12 cellular contexts compared by ENCODE assay signal in genomic region chr1:109185990-109186703, GRCh38. TPM values are rescaled to one million over a fixed set of nuclear protein-coding genes. Genes with fewer than 3 reads are reported as not detected.
A peak's percentile ranks its signal among the peaks of the same experiment; 100 is the strongest.
DNase-seq lines count a peak whose midpoint lies in the region; TF ChIP-seq lines count a peak whose summit lies in the region.
"Had no signal": no experiment of that assay in that cellular context is flagged by ENCODE, and none has a peak within 500 bp of the region (broad histone marks: within the 10 kb centered on the region; RNA-seq: fewer than 3 reads in every experiment).

No MANE protein-coding gene starts in this region.

- no peak overlapping the region for H2AK5ac ChIP-seq in neuronal stem cell (ENCODE audit: low read depth, low read length)

- no peak for DNase-seq in AG04450 (ENCODE audit: low read depth, low spot score)
- peak; percentile 35 for DNase-seq in NCI-H2107 (lab: John Stamatoyannopoulos, UW)
- no peak for DNase-seq in neuronal stem cell (ENCODE audit: low spot score)
- no peak for DNase-seq in activated gamma-delta T cell (lab: John Stamatoyannopoulos, UW)
- no peak for DNase-seq in NCI-H1930 (lab: John Stamatoyannopoulos, UW)
- DNase-seq in NCI-H2029 (lab: John Stamatoyannopoulos, UW), result no peak
- no peak for DNase-seq in NCI-H226
- DNase-seq: activated CD4-positive, alpha-beta memory T cell treated with anti-CD3 and anti-CD28 coated beads for 36 hours; kidney glomerular epithelial cell had no signal

- no peaks in the 10 kb centered on the region for H3K79me1 ChIP-seq in neuronal stem cell (ENCODE audit: low read depth, low read length)

- no peak overlapping the region for H4K91ac ChIP-seq in neuronal stem cell (ENCODE audit: low read depth, low read length, poor library complexity)

- no peak overlapping the region for H2BK120ac ChIP-seq in neuronal stem cell (ENCODE audit: low read depth, low read length)

- H2BK5ac ChIP-seq in neuronal stem cell (ENCODE audit: low read length), result no peak overlapping the region

- H3K9me3 ChIP-seq in AG04450 (ENCODE audit: control insufficient read depth, insufficient read depth, low read length) (no peaks in the 10 kb centered on the region), neuronal stem cell (replicated peaks in 1 of 2; ENCODE audit: control insufficient read depth in 2 of 2, insufficient read depth in 1 of 2, low read depth in 1 of 2, low read length in 2 of 2) (no peaks in the 10 kb centered on the region)

- no peak overlapping the region for H3K23ac ChIP-seq in neuronal stem cell (ENCODE audit: low read depth, low read length, poor library complexity)

- H3K18ac ChIP-seq in neuronal stem cell (ENCODE audit: low read length), result no peak overlapping the region

- WGBS in neuronal stem cell (ENCODE audit: extremely low coverage in 2 of 2, insufficient read length in 2 of 2, insufficient replicate concordance in 1 of 2), 2 donors, result no CpG with 5 or more reads among the region's 5 CpGs

- peak overlapping the region; percentile 39 for H3K27ac ChIP-seq in AG04450 (ENCODE audit: low read depth, low read length)
- H3K27ac ChIP-seq in cingulate gyrus (ENCODE audit: low read depth, low read length), result peak overlapping the region; percentile 75
- no peak overlapping the region for H3K27ac ChIP-seq in neuronal stem cell (replicated peaks; ENCODE audit: low read length)
- H3K27ac ChIP-seq: coronary artery, foreskin keratinocyte had no signal

- POLR2A ChIA-PET in AG04450 (lab: Yijun Ruan, JAX), result interaction anchor here (0.9 kb wide), 1 partner anchor 85 kb away, joined by 3 read pairs; no protein-coding TSS in a partner anchor

- H3K36me3 ChIP-seq in neuronal stem cell (replicated peaks in 1 of 2; ENCODE audit: control insufficient read depth in 2 of 2, insufficient read depth in 2 of 2, low read length in 2 of 2), result no peaks in the 10 kb centered on the region

- H3K4me3 ChIP-seq in AG04450 (ENCODE audit: low read depth, low read length) (no peak overlapping the region), neuronal stem cell (ENCODE audit: low read length in 2 of 2) (no peak overlapping the region)
- H3K4me3 ChIP-seq: coronary artery had no signal

- peak overlapping the region; percentile 77 for H2AFZ ChIP-seq in neuronal stem cell (ENCODE audit: low read length)

- H3K27me3 ChIP-seq in AG04450 (ENCODE audit: control insufficient read depth, insufficient read depth, low read length), result no peaks in the 10 kb centered on the region
- H3K27me3 ChIP-seq in neuronal stem cell (ENCODE audit: control insufficient read depth in 3 of 3, insufficient read depth in 3 of 3, low read depth in 1 of 3, low read length in 3 of 3), result peaks cover 0 to 2% (median 0%) of the 10 kb centered on the region in 3 experiments
- H3K27me3 ChIP-seq: foreskin keratinocyte had no signal

- TF ChIP-seq CTCF in AG04450 (IDR thresholded peaks at IDR 0.05; ENCODE audit: low read depth, low read length), result no peak

- H2BK15ac ChIP-seq in neuronal stem cell (ENCODE audit: low read length), result no peak overlapping the region

- H3K9ac ChIP-seq in neuronal stem cell (ENCODE audit: low read depth, low read length, poor library complexity), result no peak overlapping the region

- H3K4me1 ChIP-seq in neuronal stem cell (ENCODE audit: control insufficient read depth in 2 of 2, insufficient read depth in 1 of 2, low read depth in 1 of 2, low read length in 2 of 2), result peaks cover 8 to 11% of the 10 kb centered on the region in 2 donors

- CTCF ChIA-PET in AG04450 (lab: Charles Lee), result interaction anchor here (0.9 to 2.0 kb wide), 4 partner anchors 15 to 359 kb away, joined by 3 to 9 read pairs (median 3); a partner anchor contains a TSS

- no peak overlapping the region for H2BK12ac ChIP-seq in neuronal stem cell (ENCODE audit: low read length)

- H3K14ac ChIP-seq in neuronal stem cell (ENCODE audit: low read length), result no peak overlapping the region

- no peak overlapping the region for H3K4ac ChIP-seq in neuronal stem cell (ENCODE audit: low read length)

- no peak overlapping the region for H3K4me2 ChIP-seq in neuronal stem cell (ENCODE audit: insufficient read depth, low read length, poor library complexity, severe bottlenecking)

- no peak overlapping the region for H4K8ac ChIP-seq in neuronal stem cell (ENCODE audit: low read depth, low read length)

RNA-seq across cellular contexts. Expression of gene SARS1, which starts 27.6 kb away (rescaled TPM):
- polyA plus RNA-seq in AG04450 (2011; rRNA removed), result 301 and 332 TPM in 2 replicates
- polyA minus RNA-seq in AG04450 (2011; rRNA and poly(A)+ RNA removed), result 195 and 210 TPM in 2 replicates
- 110 TPM for polyA plus RNA-seq in neuronal stem cell (2013, experiment 1 of 2)
- polyA plus RNA-seq in neuronal stem cell (2013, experiment 2 of 2), result 109 TPM
